18 cellular contexts compared by ENCODE assay signal in genomic region chr2:60294901-60295590, GRCh38.
DNase-seq lines count a peak whose midpoint lies in the region; ATAC-seq and TF ChIP-seq lines count a peak whose summit lies in the region.
"Had no signal": no experiment of that assay in that cellular context is flagged by ENCODE, and none has a peak within 500 bp of the region (broad histone marks: within the 10 kb centered on the region; RNA-seq: fewer than 3 reads in every experiment).

No MANE protein-coding gene starts in this region.

- H3K36me3 Mint-ChIP-seq in neural crest cell (ENCODE audit: low read depth): no peaks in the 10 kb centered on the region
- H3K36me3 Mint-ChIP-seq in activated naive CD4-positive, alpha-beta T cell treated with anti-CD3 and anti-CD28 coated beads for 36 hours (ENCODE audit: low read depth): no peaks in the 10 kb centered on the region

- CTCF ChIA-PET in activated naive CD4-positive, alpha-beta T cell treated with anti-CD3 and anti-CD28 coated beads for 36 hours (lab: Charles Lee): no interaction called here

- intact Hi-C loops in activated naive CD4-positive, alpha-beta T cell treated with anti-CD3 and anti-CD28 coated beads for 36 hours (cut with micrococcal nuclease): no loop called here

- DNase-seq in Ammon's horn (ENCODE audit: low spot score) (peak; percentile 60), NCI-H526 treated with DMSO at 0.1 percent for 48 hours (lab: John Stamatoyannopoulos, UW) (peak; percentile 55), epidermal melanocyte (ENCODE audit: insufficient read length, low spot score) (peak; percentile 26), neural crest cell (ENCODE audit: low read depth, low spot score) (peak; percentile 16), SKM-1 treated with dmso at 0.1 percent for 144 hours (lab: John Stamatoyannopoulos, UW; ENCODE audit: unreplicated experiment) (no peak), NCI-H748 (lab: John Stamatoyannopoulos, UW; ENCODE audit: unreplicated experiment) (no peak)
- no peak for DNase-seq in activated naive CD4-positive, alpha-beta T cell treated with anti-CD3 and anti-CD28 coated beads for 36 hours
- DNase-seq: activated CD4-positive, alpha-beta T cell treated with anti-CD3 and anti-CD28 coated beads for 36 hours; activated CD8-positive, alpha-beta memory T cell treated with anti-CD3 and anti-CD28 coated beads, Interleukin-2, amount 50 U/mL, for 4 hours; DMS79 treated with DMSO at 0.1 percent for 48 hours; KBM-7; left lung; NCI-H1092; NCI-H2227 treated with DMSO at 0.1 percent for 48 hours; Right ventricle myocardium superior; stimulated activated naive CD4-positive, alpha-beta T cell; uterus had no signal

- TF ChIP-seq CTCF in neural crest cell (conservative IDR thresholded peaks at IDR 0.05): no peak

- no peak overlapping the region for H3K27ac Mint-ChIP-seq in neural crest cell (ENCODE audit: unreplicated experiment)
- H3K27ac Mint-ChIP-seq in activated naive CD4-positive, alpha-beta T cell treated with anti-CD3 and anti-CD28 coated beads for 36 hours: no peak overlapping the region
- H3K27ac Mint-ChIP-seq: activated CD4-positive, alpha-beta T cell treated with anti-CD3 and anti-CD28 coated beads for 36 hours had no signal

- no peaks in the 10 kb centered on the region for H3K9me3 Mint-ChIP-seq in neural crest cell
- H3K9me3 Mint-ChIP-seq in activated naive CD4-positive, alpha-beta T cell treated with anti-CD3 and anti-CD28 coated beads for 36 hours: peaks cover 2% of the 10 kb centered on the region

- H3K27me3 Mint-ChIP-seq in neural crest cell (ENCODE audit: low read depth): no peaks in the 10 kb centered on the region
- H3K27me3 Mint-ChIP-seq in activated naive CD4-positive, alpha-beta T cell treated with anti-CD3 and anti-CD28 coated beads for 36 hours (ENCODE audit: low read depth): peaks cover 2% of the 10 kb centered on the region

- ATAC-seq in GM19351 (IDR thresholded peaks at IDR 0.05; ENCODE audit: unreplicated experiment): no peak
- ATAC-seq: activated CD4-positive, alpha-beta T cell treated with anti-CD3 and anti-CD28 coated beads for 36 hours; left lung had no signal

- H3K4me3 Mint-ChIP-seq in neural crest cell: no peak overlapping the region
- H3K4me3 Mint-ChIP-seq in activated naive CD4-positive, alpha-beta T cell treated with anti-CD3 and anti-CD28 coated beads for 36 hours: no peak overlapping the region
- H3K4me3 Mint-ChIP-seq: activated CD4-positive, alpha-beta T cell treated with anti-CD3 and anti-CD28 coated beads for 36 hours had no signal

- peaks cover 24% of the 10 kb centered on the region for H3K4me1 Mint-ChIP-seq in neural crest cell
- H3K4me1 Mint-ChIP-seq in activated naive CD4-positive, alpha-beta T cell treated with anti-CD3 and anti-CD28 coated beads for 36 hours (ENCODE audit: low read depth): no peaks in the 10 kb centered on the region
- H3K4me1 Mint-ChIP-seq: activated CD4-positive, alpha-beta T cell treated with anti-CD3 and anti-CD28 coated beads for 36 hours had no signal

Comparison
In these comparisons a context has a peak if more than half of its experiments do, and no peak if none do; other contexts are left out.
1. DNase-seq: peak in Ammon's horn (single experiment), NCI-H526 treated with DMSO at 0.1 percent for 48 hours (single experiment), epidermal melanocyte (single experiment) and neural crest cell (single experiment); none in SKM-1 treated with dmso at 0.1 percent for 144 hours (single experiment), NCI-H748 (single experiment) and activated naive CD4-positive, alpha-beta T cell treated with anti-CD3 and anti-CD28 coated beads for 36 hours (single experiment).